ENCODE assay signal across 8 cellular contexts in genomic region chrX:10597871-10598270, GRCh38. TPM values are rescaled to one million over a fixed set of nuclear protein-coding genes. Genes with fewer than 3 reads are reported as not detected.
A peak's percentile ranks its signal among the peaks of the same experiment; 100 is the strongest.
DNase-seq lines count a peak whose midpoint lies in the region; ATAC-seq and TF ChIP-seq lines count a peak whose summit lies in the region.

No MANE protein-coding gene starts in this region.

- H3K27me3 ChIP-seq in BJ (ENCODE audit: control insufficient read depth, insufficient read depth, low read length) (no peaks in the 10 kb centered on the region), kidney epithelial cell (ENCODE audit: control insufficient read depth, insufficient read depth, low read length) (no peaks in the 10 kb centered on the region), tibial artery (no peaks in the 10 kb centered on the region)

- H3K9me3 ChIP-seq in HEK293 (ENCODE audit: control insufficient read depth, insufficient read depth, low read depth, low read length): no peaks in the 10 kb centered on the region
- no peaks in the 10 kb centered on the region for H3K9me3 ChIP-seq in tibial artery

- H3K4me1 ChIP-seq in HEK293 (ENCODE audit: control insufficient read depth, insufficient read depth, low read length): no peaks in the 10 kb centered on the region
- no peaks in the 10 kb centered on the region for H3K4me1 ChIP-seq in tibial artery

- H3K36me3 ChIP-seq in BJ (ENCODE audit: control insufficient read depth, insufficient read depth, low read length): no peaks in the 10 kb centered on the region
- peaks cover 0 to 10% of the 10 kb centered on the region in 2 experiments; a peak in 1 of 3 replicates for H3K36me3 ChIP-seq in HEK293 (ENCODE audit: control insufficient read depth in 2 of 2, insufficient read depth in 1 of 2, low read length in 2 of 2)
- no peaks in the 10 kb centered on the region for H3K36me3 ChIP-seq in kidney epithelial cell (ENCODE audit: control insufficient read depth, insufficient read depth, low read length)
- H3K36me3 ChIP-seq in tibial artery: no peaks in the 10 kb centered on the region

- H3K36me3 Mint-ChIP-seq in naive thymus-derived CD8-positive, alpha-beta T cell: no peaks in the 10 kb centered on the region
- no peaks in the 10 kb centered on the region for H3K36me3 Mint-ChIP-seq in immature natural killer cell

- H3K27ac ChIP-seq in HEK293 (ENCODE audit: extremely low read depth, low read depth, low read length) (no peak overlapping the region), tibial artery (no peak overlapping the region)

- no peaks in the 10 kb centered on the region for H3K4me1 Mint-ChIP-seq in naive thymus-derived CD8-positive, alpha-beta T cell
- no peaks in the 10 kb centered on the region for H3K4me1 Mint-ChIP-seq in immature natural killer cell

- H3K27ac Mint-ChIP-seq in naive thymus-derived CD8-positive, alpha-beta T cell: no peak overlapping the region
- H3K27ac Mint-ChIP-seq in immature natural killer cell: no peak overlapping the region

- DNase-seq in BJ (ENCODE audit: low read depth) (no peak), SW480 (ENCODE audit: low spot score) (peak; percentile 46), kidney epithelial cell (ENCODE audit: low read depth) (no peak), tibial artery (no peak), immature natural killer cell (no peak)
- no peak for DNase-seq in naive thymus-derived CD8-positive, alpha-beta T cell

- CTCF ChIA-PET in BJ (lab: Yijun Ruan, JAX) (interaction anchor here (0.9 to 1.3 kb wide), 5 partner anchors 18 to 408 kb away, joined by 3 to 4 read pairs (median 3); no protein-coding TSS in a partner anchor), HEK293 (lab: Yijun Ruan, JAX) (interaction anchor here (1.2 kb wide), 1 partner anchor 408 kb away, joined by 3 read pairs; no protein-coding TSS in a partner anchor)

- intact Hi-C loops in tibial artery (cut with DNase I; ENCODE audit: low total_unique reads): no loop called here

- H3K27me3 Mint-ChIP-seq in naive thymus-derived CD8-positive, alpha-beta T cell: no peaks in the 10 kb centered on the region
- H3K27me3 Mint-ChIP-seq in immature natural killer cell (ENCODE audit: low read depth in 3 of 3): peaks cover 0 to 8% (median 2%) of the 10 kb centered on the region in 3 donors

- TF ChIP-seq CTCF in BJ (IDR thresholded peaks at IDR 0.05; ENCODE audit: insufficient read depth, low read depth, low read length): peak; percentile 49
- no peak for TF ChIP-seq CTCF in HEK293 (tag by site-specific recombination; IDR thresholded peaks at IDR 0.05)
- peak; percentile 48 for TF ChIP-seq CTCF in kidney epithelial cell (IDR thresholded peaks at IDR 0.05; ENCODE audit: insufficient read depth, low read length, poor library complexity, severe bottlenecking)
- peak in 1 of 2 experiments; percentile 7 for TF ChIP-seq CTCF in tibial artery (IDR thresholded peaks at IDR 0.05)

- H3K9me3 Mint-ChIP-seq in naive thymus-derived CD8-positive, alpha-beta T cell: no peaks in the 10 kb centered on the region
- H3K9me3 Mint-ChIP-seq in immature natural killer cell: no peaks in the 10 kb centered on the region

- no peak overlapping the region for H3K4me3 Mint-ChIP-seq in naive thymus-derived CD8-positive, alpha-beta T cell
- no peak overlapping the region for H3K4me3 Mint-ChIP-seq in immature natural killer cell

- no peak for ATAC-seq in GM19455 (IDR thresholded peaks at IDR 0.05; ENCODE audit: unreplicated experiment)
- no peak for ATAC-seq in naive thymus-derived CD8-positive, alpha-beta T cell

- POLR2A ChIA-PET in BJ (lab: Charles Lee): no interaction called here
- POLR2A ChIA-PET in HEK293 (lab: Yijun Ruan, JAX): no interaction called here
- POLR2A ChIA-PET in naive thymus-derived CD8-positive, alpha-beta T cell (lab: Charles Lee): no interaction called here

- H3K4me3 ChIP-seq in BJ (ENCODE audit: low read depth, low read length) (no peak overlapping the region), HEK293 (ENCODE audit: low read depth, low read length) (no peak overlapping the region), kidney epithelial cell (ENCODE audit: low read depth, low read length) (no peak overlapping the region), tibial artery (no peak overlapping the region)

TF ChIP-seq in HEK293, 187 proteins besides CTCF, POLR2A, EP300 and RAD21:
- TF ChIP-seq ZNF623 (tag by site-specific recombination; IDR thresholded peaks at IDR 0.05) (no peak), SETDB1 (IDR thresholded peaks at IDR 0.05; ENCODE audit: insufficient read length, low read length) (no peak), ZNF654 (tag by site-specific recombination; IDR thresholded peaks at IDR 0.05; ENCODE audit: low read depth) (0 out of 2 replicates have a peak, but pooled peaks have one; percentile 5)
TF ChIP-seq in HEK293: peak in this region for 1.

RNA-seq across cellular contexts. Expression of gene MID1, which starts 22.5 kb away (rescaled TPM):
- 21.5 and 42.6 TPM in 2 replicates for polyA plus RNA-seq in BJ (2011; rRNA removed)
- 38.1 and 40.1 TPM in 2 replicates for polyA minus RNA-seq in BJ (2011; rRNA and poly(A)+ RNA removed)
- total RNA-seq in kidney epithelial cell: 13.5 and 18.2 TPM in 2 replicates
- total RNA-seq in naive thymus-derived CD8-positive, alpha-beta T cell: under 1 TPM in 1 of 2 experiments, not detected in 1; 0.31 TPM
- not detected for polyA plus RNA-seq in naive thymus-derived CD8-positive, alpha-beta T cell
- polyA plus RNA-seq in immature natural killer cell: not detected

Comparison
In these comparisons a context has a peak if more than half of its experiments do, and no peak if none do; other contexts are left out.
1. RNA of gene MID1, which starts 22.5 kb away (polyA plus RNA-seq): 21.5 to 42.6 TPM in BJ; not detected in naive thymus-derived CD8-positive, alpha-beta T cell and not detected in immature natural killer cell; every median in the first group is over 10 times any median in the second.